Comparison of ENCODE assay signal across 22 cellular contexts in genomic region chr10:62284221-62284620, GRCh38.
"Had no signal": no experiment of that assay in that cellular context is flagged by ENCODE, and none has a peak within 500 bp of the region (broad histone marks: within the 10 kb centered on the region; RNA-seq: fewer than 3 reads in every experiment).

No MANE protein-coding gene starts in this region.

- H3K27ac ChIP-seq: colonic mucosa, foreskin keratinocyte, heart left ventricle, neutrophil, ovary, suprapubic skin, thyroid gland had no signal

- H3K9me3 ChIP-seq: colonic mucosa, heart left ventricle, neutrophil, ovary, suprapubic skin, thyroid gland had no signal

- H3K27me3 ChIP-seq: colonic mucosa, foreskin keratinocyte, heart left ventricle, neutrophil, ovary, suprapubic skin, thyroid gland had no signal

- H3K36me3 ChIP-seq: colonic mucosa, heart left ventricle, neutrophil, ovary, suprapubic skin, thyroid gland had no signal

- ATAC-seq: foreskin keratinocyte; heart left ventricle; left lobe of liver; right cardiac atrium; stimulated activated effector memory CD8-positive, alpha-beta T cell treated with anti-CD3 and anti-CD28 coated beads, Interleukin-12 subunit alpha, Interleukin-12 subunit beta, amount 100 ng/mL, for 72 hours; stimulated activated naive CD8-positive, alpha-beta T cell treated with anti-CD3 and anti-CD28 coated beads, Interleukin-15, Interleukin-2, amounts not matched to agents 100 U/mL and 50 U/mL, for 24 hours had no signal

- H3K4me1 ChIP-seq: colonic mucosa, foreskin keratinocyte, heart left ventricle, suprapubic skin, thyroid gland had no signal

- FAIRE-seq: endothelial cell of umbilical vein, urothelium cell line had no signal

- DNase-seq: colonic mucosa; effector CD4-positive, alpha-beta T cell; endodermal cell; erythroblast; foreskin keratinocyte; heart left ventricle; hypothalamus; kidney glomerular epithelial cell; naive B cell; nephron progenitor cell; ovary; right cardiac atrium; stimulated activated CD4-positive, alpha-beta T cell treated with anti-CD3 and anti-CD28 coated beads, Interleukin-4, amount 100 ng/mL, for 1 hour; stimulated activated CD8-positive, alpha-beta memory T cell treated with anti-CD3 and anti-CD28 coated beads, Interleukin-4, amount 100 ng/mL, for 48 hours; stimulated activated naive CD8-positive, alpha-beta T cell treated with anti-CD3 and anti-CD28 coated beads, Interleukin-15, Interleukin-2, amounts not matched to agents 100 U/mL and 50 U/mL, for 24 hours; thyroid gland had no signal

- H3K4me3 ChIP-seq: colonic mucosa, heart left ventricle, ovary, suprapubic skin, thyroid gland had no signal
